In genomic region chr11:612201-612960, GRCh38 we compare ENCODE assay signal across 8 cellular contexts. TPM values are rescaled to one million over a fixed set of nuclear protein-coding genes. Genes with fewer than 3 reads are reported as not detected.
A peak's percentile ranks its signal among the peaks of the same experiment; 100 is the strongest.
DNase-seq lines count a peak whose midpoint lies in the region; ATAC-seq, FAIRE-seq and TF ChIP-seq lines count a peak whose summit lies in the region.

No MANE protein-coding gene starts in this region.

- H3K27ac ChIP-seq in brain microvascular endothelial cell: no peak overlapping the region

- in situ Hi-C loops in brain microvascular endothelial cell (cut with HindIII; ENCODE audit: low pct_ligation_motif_present, low sequenced_read_pairs): no loop called here

- no peaks in the 10 kb centered on the region for H3K9me3 Mint-ChIP-seq in natural killer cell treated with Interleukin-12 subunit alpha and Interleukin-12 subunit beta and Interleukin-15 and Interleukin-18, amount 100 ng/mL, for 72 hours

- no peak overlapping the region for H3K4me3 ChIP-seq in LNCaP clone FGC (ENCODE audit: low read depth, low read length)
- H3K4me3 ChIP-seq in brain microvascular endothelial cell (ENCODE audit: low read depth, low read length): no peak overlapping the region

- peak overlapping the region; percentile 68 to 70 for H3K27ac Mint-ChIP-seq in natural killer cell treated with Interleukin-12 subunit alpha and Interleukin-12 subunit beta and Interleukin-15 and Interleukin-18, amount 100 ng/mL, for 72 hours

- ATAC-seq in natural killer cell treated with Interleukin-12 subunit alpha and Interleukin-12 subunit beta and Interleukin-15 and Interleukin-18, amount 100 ng/mL, for 72 hours: no peak
- ATAC-seq in HG03460 (IDR thresholded peaks at IDR 0.05; ENCODE audit: unreplicated experiment): no peak
- ATAC-seq in GM21423 (IDR thresholded peaks at IDR 0.05; ENCODE audit: unreplicated experiment): no peak
- ATAC-seq in GM21528 (IDR thresholded peaks at IDR 0.05; ENCODE audit: low FRiP score, unreplicated experiment): no peak

- H3K27me3 ChIP-seq in brain microvascular endothelial cell (replicated peaks): no peaks in the 10 kb centered on the region

- FAIRE-seq in frontal cortex (lab: Jason Lieb, UNC): no peak

- H3K27me3 Mint-ChIP-seq in natural killer cell treated with Interleukin-12 subunit alpha and Interleukin-12 subunit beta and Interleukin-15 and Interleukin-18, amount 100 ng/mL, for 72 hours: no peaks in the 10 kb centered on the region

- H3K4me3 Mint-ChIP-seq in natural killer cell treated with Interleukin-12 subunit alpha and Interleukin-12 subunit beta and Interleukin-15 and Interleukin-18, amount 100 ng/mL, for 72 hours: peak overlapping the region; percentile 21

- DNase-seq in EH (ENCODE audit: low read depth) (peak; percentile 27), LNCaP clone FGC (ENCODE audit: low read depth) (peak; percentile 11), brain microvascular endothelial cell (no peak), frontal cortex (ENCODE audit: low spot score in 2 of 2) (no peak)
- no peak for DNase-seq in natural killer cell treated with Interleukin-12 subunit alpha and Interleukin-12 subunit beta and Interleukin-15 and Interleukin-18, amount 100 ng/mL, for 72 hours (ENCODE audit: low spot score)

- TF ChIP-seq CTCF in LNCaP clone FGC (IDR thresholded peaks at IDR 0.05; ENCODE audit: control insufficient read depth, extremely low read depth, insufficient read depth): peak; percentile 22; the same call in 1 of the 2 replicates
- peak; percentile 56 for TF ChIP-seq CTCF in brain microvascular endothelial cell (IDR thresholded peaks at IDR 0.05; ENCODE audit: low read depth, low read length, missing control alignments)

- no peaks in the 10 kb centered on the region for H3K36me3 Mint-ChIP-seq in natural killer cell treated with Interleukin-12 subunit alpha and Interleukin-12 subunit beta and Interleukin-15 and Interleukin-18, amount 100 ng/mL, for 72 hours

- H3K36me3 ChIP-seq in brain microvascular endothelial cell (replicated peaks): peaks cover 64% of the 10 kb centered on the region

- peaks cover 12 to 15% of the 10 kb centered on the region in 2 donors for H3K4me1 Mint-ChIP-seq in natural killer cell treated with Interleukin-12 subunit alpha and Interleukin-12 subunit beta and Interleukin-15 and Interleukin-18, amount 100 ng/mL, for 72 hours (ENCODE audit: low read depth in 2 of 2)

RNA-seq across cellular contexts. Expression of gene IRF7, which starts 3.4 kb away (rescaled TPM):
- total RNA-seq in natural killer cell treated with Interleukin-12 subunit alpha and Interleukin-12 subunit beta and Interleukin-15 and Interleukin-18, amount 100 ng/mL, for 72 hours: 10 to 100 TPM; 33.7 to 34.9 TPM
- total RNA-seq in frontal cortex: 0.82 TPM

RNA-seq across cellular contexts. Expression of gene CDHR5, which starts 12.4 kb away (rescaled TPM):
- not detected for total RNA-seq in natural killer cell treated with Interleukin-12 subunit alpha and Interleukin-12 subunit beta and Interleukin-15 and Interleukin-18, amount 100 ng/mL, for 72 hours
- not detected for total RNA-seq in frontal cortex

RNA-seq across cellular contexts. Expression of gene SCT, which starts 14.6 kb away (rescaled TPM):
- not detected for total RNA-seq in natural killer cell treated with Interleukin-12 subunit alpha and Interleukin-12 subunit beta and Interleukin-15 and Interleukin-18, amount 100 ng/mL, for 72 hours
- total RNA-seq in frontal cortex: not detected

RNA-seq across cellular contexts. Expression of gene DRD4, which starts 24.7 kb away (rescaled TPM):
- 1 to 10 TPM in 1 of 2 donors, under 1 TPM in 1; 0.48 to 1.3 TPM for total RNA-seq in natural killer cell treated with Interleukin-12 subunit alpha and Interleukin-12 subunit beta and Interleukin-15 and Interleukin-18, amount 100 ng/mL, for 72 hours
- not detected for total RNA-seq in frontal cortex

RNA-seq across cellular contexts. Expression of gene PHRF1, which starts 36.1 kb away (rescaled TPM):
- total RNA-seq in natural killer cell treated with Interleukin-12 subunit alpha and Interleukin-12 subunit beta and Interleukin-15 and Interleukin-18, amount 100 ng/mL, for 72 hours: 10 to 100 TPM; 49.2 to 85.7 TPM
- 30.6 TPM for total RNA-seq in frontal cortex

Comparison
In these comparisons a context has a peak if more than half of its experiments do, and no peak if none do; other contexts are left out.
1. DNase-seq: peak in EH (single experiment) and LNCaP clone FGC (single experiment); none in brain microvascular endothelial cell (single experiment), natural killer cell treated with Interleukin-12 subunit alpha and Interleukin-12 subunit beta and Interleukin-15 and Interleukin-18, amount 100 ng/mL, for 72 hours (single experiment) and frontal cortex (0 of 2).
2. RNA of gene IRF7, which starts 3.4 kb away (total RNA-seq): 33.7 to 34.9 TPM in natural killer cell treated with Interleukin-12 subunit alpha and Interleukin-12 subunit beta and Interleukin-15 and Interleukin-18, amount 100 ng/mL, for 72 hours; 0.82 TPM in frontal cortex (single experiment); every median in the first group is over 10 times any median in the second.